ENCODE assay signal across 1 cellular context in the genomic region with DNA sequence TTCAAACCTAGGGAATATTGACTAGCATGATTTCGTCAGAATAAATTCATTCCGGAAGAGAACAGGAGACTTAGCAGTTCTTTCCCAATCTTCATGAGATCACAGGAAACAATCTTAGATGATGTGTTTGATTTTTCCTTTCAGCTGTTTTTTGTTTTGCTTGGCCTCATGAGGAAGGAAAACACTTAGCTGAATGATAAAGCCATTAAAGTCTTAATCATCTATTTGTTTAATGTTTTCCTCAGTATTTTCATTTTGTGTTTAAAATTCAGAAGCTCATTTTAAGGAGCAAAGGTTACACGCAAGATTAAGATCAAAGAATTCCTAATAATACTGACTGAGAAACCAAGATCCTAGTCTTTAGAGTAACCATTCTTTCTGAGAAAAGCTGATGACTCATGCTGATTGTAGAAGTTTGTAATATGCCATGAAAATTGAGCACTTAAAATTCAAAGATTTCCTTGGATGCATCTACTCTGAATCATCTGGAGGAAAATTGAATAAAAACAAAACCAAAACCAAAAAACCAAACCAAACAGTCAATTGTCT.
TF ChIP-seq lines count a peak whose summit lies in the region.

No MANE protein-coding gene starts in this region.

TF ChIP-seq in HepG2, 621 proteins besides CTCF, POLR2A, EP300 and RAD21:
- TF ChIP-seq, protein P1, sequence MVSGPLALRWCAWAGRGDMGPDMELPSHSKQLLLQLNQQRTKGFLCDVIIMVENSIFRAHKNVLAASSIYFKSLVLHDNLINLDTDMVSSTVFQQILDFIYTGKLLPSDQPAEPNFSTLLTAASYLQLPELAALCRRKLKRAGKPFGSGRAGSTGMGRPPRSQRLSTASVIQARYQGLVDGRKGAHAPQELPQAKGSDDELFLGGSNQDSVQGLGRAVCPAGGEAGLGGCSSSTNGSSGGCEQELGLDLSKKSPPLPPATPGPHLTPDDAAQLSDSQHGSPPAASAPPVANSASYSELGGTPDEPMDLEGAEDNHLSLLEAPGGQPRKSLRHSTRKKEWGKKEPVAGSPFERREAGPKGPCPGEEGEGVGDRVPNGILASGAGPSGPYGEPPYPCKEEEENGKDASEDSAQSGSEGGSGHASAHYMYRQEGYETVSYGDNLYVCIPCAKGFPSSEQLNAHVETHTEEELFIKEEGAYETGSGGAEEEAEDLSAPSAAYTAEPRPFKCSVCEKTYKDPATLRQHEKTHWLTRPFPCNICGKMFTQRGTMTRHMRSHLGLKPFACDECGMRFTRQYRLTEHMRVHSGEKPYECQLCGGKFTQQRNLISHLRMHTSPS (CRISPR knock-in tag; IDR thresholded peaks at IDR 0.05; ENCODE audit: low read depth), result no peak
TF ChIP-seq in HepG2: peak in this region for 0.
